Comparison of ENCODE assay signal across 23 cellular contexts in genomic region chr12:45756666-45757065, GRCh38. TPM values are rescaled to one million over a fixed set of nuclear protein-coding genes. Genes with fewer than 3 reads are reported as not detected.
DNase-seq lines count a peak whose midpoint lies in the region; ATAC-seq and TF ChIP-seq lines count a peak whose summit lies in the region.
"Had no signal": no experiment of that assay in that cellular context is flagged by ENCODE, and none has a peak within 500 bp of the region (broad histone marks: within the 10 kb centered on the region; RNA-seq: fewer than 3 reads in every experiment).

No MANE protein-coding gene starts in this region.

- no peak overlapping the region for H3K4me3 Mint-ChIP-seq in CD4-positive, CD25-positive, alpha-beta regulatory T cell
- H3K4me3 Mint-ChIP-seq in chondrocyte (ENCODE audit: unreplicated experiment) (no peak overlapping the region), neural progenitor cell (no peak overlapping the region)
- no peak overlapping the region for H3K4me3 Mint-ChIP-seq in stimulated activated effector memory CD8-positive, alpha-beta T cell treated with anti-CD3 and anti-CD28 coated beads, Interleukin-12 subunit alpha, Interleukin-12 subunit beta, amount 100 ng/mL, for 72 hours
- H3K4me3 Mint-ChIP-seq: activated naive CD4-positive, alpha-beta T cell treated with anti-CD3 and anti-CD28 coated beads, Interleukin-2, amount 50 U/mL, for 24 hours; activated T-helper 17 cell treated with anti-CD3 and anti-CD28 coated beads, Interleukin-2, amount 50 U/mL, for 72 hours had no signal

- peaks cover 6% of the 10 kb centered on the region for H3K4me1 ChIP-seq in CD4-positive, CD25-positive, alpha-beta regulatory T cell (ENCODE audit: control insufficient read depth, insufficient read depth, low read length, poor library complexity, severe bottlenecking)
- no peaks in the 10 kb centered on the region for H3K4me1 ChIP-seq in HEK293 (ENCODE audit: control insufficient read depth, insufficient read depth, low read length)
- H3K4me1 ChIP-seq in neural progenitor cell: peaks cover 16% of the 10 kb centered on the region

- H3K36me3 Mint-ChIP-seq in CD4-positive, CD25-positive, alpha-beta regulatory T cell: peaks cover 13% of the 10 kb centered on the region
- H3K36me3 Mint-ChIP-seq in chondrocyte (ENCODE audit: low read depth) (no peaks in the 10 kb centered on the region), neural progenitor cell (peaks cover 23% of the 10 kb centered on the region)
- H3K36me3 Mint-ChIP-seq in stimulated activated effector memory CD8-positive, alpha-beta T cell treated with anti-CD3 and anti-CD28 coated beads, Interleukin-12 subunit alpha, Interleukin-12 subunit beta, amount 100 ng/mL, for 72 hours: peaks cover 25% of the 10 kb centered on the region

- POLR2A ChIA-PET in HEK293 (lab: Yijun Ruan, JAX): no interaction called here

- H3K4me1 Mint-ChIP-seq in CD4-positive, CD25-positive, alpha-beta regulatory T cell: peaks cover 28 to 83% (median 65%) of the 10 kb centered on the region in 4 donors
- H3K4me1 Mint-ChIP-seq in chondrocyte (ENCODE audit: low read depth) (peaks cover 15% of the 10 kb centered on the region), neural progenitor cell (peaks cover 4% of the 10 kb centered on the region)
- peaks cover 47% of the 10 kb centered on the region for H3K4me1 Mint-ChIP-seq in stimulated activated effector memory CD8-positive, alpha-beta T cell treated with anti-CD3 and anti-CD28 coated beads, Interleukin-12 subunit alpha, Interleukin-12 subunit beta, amount 100 ng/mL, for 72 hours

- peaks cover 94% of the 10 kb centered on the region for H4K20me1 ChIP-seq in neural progenitor cell (ENCODE audit: low read depth)

- H3K27ac ChIP-seq in CD4-positive, CD25-positive, alpha-beta regulatory T cell (ENCODE audit: insufficient read depth, low read length, poor library complexity, severe bottlenecking): no peak overlapping the region
- H3K27ac ChIP-seq in HEK293 (ENCODE audit: extremely low read depth, low read depth, low read length) (no peak overlapping the region), neural progenitor cell (peak overlapping the region; percentile 65)
- H3K27ac ChIP-seq: epithelial cell of prostate, RWPE1, thyroid gland, VCaP had no signal

- H3K36me3 ChIP-seq in CD4-positive, CD25-positive, alpha-beta regulatory T cell (ENCODE audit: control insufficient read depth, insufficient read depth, low read length): peaks cover 2% of the 10 kb centered on the region
- no peaks in the 10 kb centered on the region; a peak in 1 of 3 replicates for H3K36me3 ChIP-seq in HEK293 (ENCODE audit: control insufficient read depth in 2 of 2, insufficient read depth in 1 of 2, low read length in 2 of 2)
- H3K36me3 ChIP-seq in neural progenitor cell: peaks cover 3% of the 10 kb centered on the region
- H3K36me3 ChIP-seq: thyroid gland had no signal

- no peak overlapping the region for H3K9ac ChIP-seq in neural progenitor cell

- H3K9me3 ChIP-seq in CD4-positive, CD25-positive, alpha-beta regulatory T cell (ENCODE audit: control insufficient read depth in 2 of 2, low read length in 2 of 2): no peaks in the 10 kb centered on the region
- no peaks in the 10 kb centered on the region for H3K9me3 ChIP-seq in HEK293 (ENCODE audit: control insufficient read depth, insufficient read depth, low read depth, low read length)
- H3K9me3 ChIP-seq in neural progenitor cell (ENCODE audit: low read depth): no peaks in the 10 kb centered on the region
- H3K9me3 ChIP-seq: thyroid gland had no signal

- H3K27me3 ChIP-seq in CD4-positive, CD25-positive, alpha-beta regulatory T cell (ENCODE audit: control insufficient read depth, insufficient read depth, low read length): no peaks in the 10 kb centered on the region
- no peaks in the 10 kb centered on the region for H3K27me3 ChIP-seq in neural progenitor cell
- H3K27me3 ChIP-seq: thyroid gland had no signal

- no peaks in the 10 kb centered on the region for H3K27me3 Mint-ChIP-seq in CD4-positive, CD25-positive, alpha-beta regulatory T cell
- H3K27me3 Mint-ChIP-seq in chondrocyte (ENCODE audit: low read depth): no peaks in the 10 kb centered on the region
- H3K27me3 Mint-ChIP-seq in neural progenitor cell (ENCODE audit: insufficient read depth, low read depth): no peaks in the 10 kb centered on the region
- H3K27me3 Mint-ChIP-seq: activated naive CD4-positive, alpha-beta T cell treated with anti-CD3 and anti-CD28 coated beads, Interleukin-2, amount 50 U/mL, for 24 hours; activated T-helper 17 cell treated with anti-CD3 and anti-CD28 coated beads, Interleukin-2, amount 50 U/mL, for 72 hours had no signal

- H3K27ac Mint-ChIP-seq in CD4-positive, CD25-positive, alpha-beta regulatory T cell: peak overlapping the region in 2 of 3 donors; percentile 66 to 85
- peak overlapping the region; percentile 35 for H3K27ac Mint-ChIP-seq in chondrocyte (ENCODE audit: unreplicated experiment)
- H3K27ac Mint-ChIP-seq in neural progenitor cell: no peak overlapping the region
- no peak overlapping the region for H3K27ac Mint-ChIP-seq in stimulated activated effector memory CD8-positive, alpha-beta T cell treated with anti-CD3 and anti-CD28 coated beads, Interleukin-12 subunit alpha, Interleukin-12 subunit beta, amount 100 ng/mL, for 72 hours

- no peak overlapping the region for H2AFZ ChIP-seq in neural progenitor cell (replicated peaks)

- no peak for DNase-seq in CD4-positive, CD25-positive, alpha-beta regulatory T cell
- no peak for DNase-seq in chondrocyte (ENCODE audit: low spot score)
- DNase-seq in neural progenitor cell (ENCODE audit: low spot score): no peak
- DNase-seq in stimulated activated effector memory CD8-positive, alpha-beta T cell treated with anti-CD3 and anti-CD28 coated beads, Interleukin-12 subunit alpha, Interleukin-12 subunit beta, amount 100 ng/mL, for 72 hours (ENCODE audit: low spot score in 2 of 2): no peak
- no peak for DNase-seq in SW 1271 (lab: John Stamatoyannopoulos, UW)
- DNase-seq: activated CD4-positive, alpha-beta T cell treated with anti-CD3 and anti-CD28 coated beads, Interleukin-2, amount 50 U/mL, for 1 hour; aorta; dermis blood vessel endothelial cell; mesendoderm; NCI-H1694 treated with DMSO at 0.1 percent for 48 hours; NCI-H2227 treated with DMSO at 0.1 percent for 48 hours; retina; stimulated activated CD4-positive, alpha-beta T cell treated with anti-CD3 and anti-CD28 coated beads, Interleukin-4, amount 100 ng/mL, for 1 hour; stimulated activated naive CD4-positive, alpha-beta T cell had no signal

- peaks cover 100% of the 10 kb centered on the region for H3K79me2 ChIP-seq in neural progenitor cell (ENCODE audit: low read depth)

- no peak overlapping the region for H3K4me3 ChIP-seq in CD4-positive, CD25-positive, alpha-beta regulatory T cell (ENCODE audit: low read depth, low read length)
- H3K4me3 ChIP-seq in HEK293 (ENCODE audit: low read depth, low read length) (no peak overlapping the region), neural progenitor cell (no peak overlapping the region)
- H3K4me3 ChIP-seq: thyroid gland had no signal

- no peaks in the 10 kb centered on the region for H3K9me3 Mint-ChIP-seq in CD4-positive, CD25-positive, alpha-beta regulatory T cell
- no peaks in the 10 kb centered on the region for H3K9me3 Mint-ChIP-seq in chondrocyte (ENCODE audit: low read depth)
- no peaks in the 10 kb centered on the region for H3K9me3 Mint-ChIP-seq in neural progenitor cell
- no peaks in the 10 kb centered on the region for H3K9me3 Mint-ChIP-seq in stimulated activated effector memory CD8-positive, alpha-beta T cell treated with anti-CD3 and anti-CD28 coated beads, Interleukin-12 subunit alpha, Interleukin-12 subunit beta, amount 100 ng/mL, for 72 hours
- H3K9me3 Mint-ChIP-seq: activated naive CD4-positive, alpha-beta T cell treated with anti-CD3 and anti-CD28 coated beads, Interleukin-2, amount 50 U/mL, for 24 hours; activated T-helper 17 cell treated with anti-CD3 and anti-CD28 coated beads, Interleukin-2, amount 50 U/mL, for 72 hours had no signal

- CTCF ChIA-PET in HEK293 (lab: Yijun Ruan, JAX): no interaction called here

- TF ChIP-seq CTCF in HEK293 (tag by site-specific recombination; IDR thresholded peaks at IDR 0.05) (no peak), chondrocyte (IDR thresholded peaks at IDR 0.05) (no peak), neural progenitor cell (IDR thresholded peaks at IDR 0.05) (no peak)

- ATAC-seq in CD4-positive, CD25-positive, alpha-beta regulatory T cell (ENCODE audit: low read depth in 2 of 2): no peak
- ATAC-seq in HG02642 (IDR thresholded peaks at IDR 0.05; ENCODE audit: poor library complexity, unreplicated experiment): no peak
- no peak for ATAC-seq in stimulated activated effector memory CD8-positive, alpha-beta T cell treated with anti-CD3 and anti-CD28 coated beads, Interleukin-12 subunit alpha, Interleukin-12 subunit beta, amount 100 ng/mL, for 72 hours
- no peak for ATAC-seq in HG03565 (IDR thresholded peaks at IDR 0.05; ENCODE audit: unreplicated experiment)
- ATAC-seq: activated T-helper 17 cell treated with anti-CD3 and anti-CD28 coated beads, Interleukin-2, amount 50 U/mL, for 72 hours had no signal

- H3F3A ChIP-seq in neural progenitor cell (ENCODE audit: low read depth): peaks cover 19% of the 10 kb centered on the region

- H3K4me2 ChIP-seq in neural progenitor cell: no peak overlapping the region

TF ChIP-seq in HEK293, 187 proteins besides CTCF, POLR2A, EP300 and RAD21:
- TF ChIP-seq BCL6B (tag by site-specific recombination; IDR thresholded peaks at IDR 0.05) (no peak), ZFHX2 (tag by site-specific recombination; conservative IDR thresholded peaks at IDR 0.05) (peak; percentile 43), FEZF1 (tag by site-specific recombination; IDR thresholded peaks at IDR 0.05) (peak; percentile 74)

RNA-seq across cellular contexts. Expression of gene ARID2, which starts 27.2 kb away (rescaled TPM):
- total RNA-seq in CD4-positive, CD25-positive, alpha-beta regulatory T cell: 73.4 TPM
- polyA plus RNA-seq in CD4-positive, CD25-positive, alpha-beta regulatory T cell: 10 to 100 TPM in 3 of 4 donors, 1 to 10 TPM in 1; 9.2 to 15.1 (median 12.2) TPM
- total RNA-seq in chondrocyte: 23.0 to 34.5 TPM (median 25.1 TPM) in 3 replicates
- 73.3 and 86.4 TPM in 2 replicates for total RNA-seq in neural progenitor cell (ENCODE audit: low replicate concordance)

Comparison
In these comparisons a context has a peak if more than half of its experiments do, and no peak if none do; other contexts are left out.
1. H3K27ac Mint-ChIP-seq: peak in CD4-positive, CD25-positive, alpha-beta regulatory T cell (2 of 3) and chondrocyte (single experiment); none in neural progenitor cell (single experiment) and stimulated activated effector memory CD8-positive, alpha-beta T cell treated with anti-CD3 and anti-CD28 coated beads, Interleukin-12 subunit alpha, Interleukin-12 subunit beta, amount 100 ng/mL, for 72 hours (single experiment).